Comparison of ENCODE assay signal across 11 cellular contexts in the genomic region with DNA sequence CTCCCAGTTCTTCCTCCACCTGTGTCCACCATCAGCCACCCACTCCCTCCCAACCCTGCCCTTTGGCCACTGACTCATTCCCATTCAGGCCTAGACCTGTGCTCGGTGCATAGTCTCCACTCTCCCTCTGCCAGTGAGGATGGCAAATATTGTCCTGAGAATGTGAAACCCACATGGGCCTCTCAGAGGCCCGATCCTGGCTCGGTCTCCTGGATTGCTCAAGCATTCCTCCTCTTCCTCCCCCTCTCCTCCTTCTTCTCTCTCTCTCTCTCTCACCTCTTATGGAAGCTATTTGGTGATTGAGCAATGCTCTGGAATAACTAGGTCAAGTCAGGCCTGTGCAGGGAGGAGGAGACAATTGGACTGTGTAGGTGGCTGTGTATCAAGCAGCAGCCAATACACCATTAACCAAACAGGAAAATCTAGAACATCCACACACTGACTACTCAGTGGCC.
DNase-seq lines count a peak whose midpoint lies in the region; ATAC-seq and TF ChIP-seq lines count a peak whose summit lies in the region.
"Had no signal": no experiment of that assay in that cellular context is flagged by ENCODE, and none has a peak within 500 bp of the region (broad histone marks: within the 10 kb centered on the region; RNA-seq: fewer than 3 reads in every experiment).

No MANE protein-coding gene starts in this region.

- intact Hi-C loops in MCF 10A (cut with micrococcal nuclease) (no loop called here), left cardiac atrium (cut with DNase I) (no loop called here)

- no TSS peak for BruUV-seq in MCF 10A (replicated peaks; lab: Mats Ljungman, UMichigan)

- TF ChIP-seq CTCF in MCF 10A (IDR thresholded peaks at IDR 0.05; ENCODE audit: unreplicated experiment): no peak

- CTCF ChIA-PET in MCF 10A (lab: Yijun Ruan, JAX) (interaction anchor here (0.7 kb wide), 1 partner anchor 1915 kb away, joined by 3 read pairs; no protein-coding TSS in a partner anchor), HEK293T (lab: Yijun Ruan, JAX) (no interaction called here)

- H3K9me3 Mint-ChIP-seq in MCF 10A (ENCODE audit: unreplicated experiment): no peaks in the 10 kb centered on the region
- H3K9me3 Mint-ChIP-seq in effector memory CD8-positive, alpha-beta T cell: no peaks in the 10 kb centered on the region
- H3K9me3 Mint-ChIP-seq in immature natural killer cell: no peaks in the 10 kb centered on the region
- H3K9me3 Mint-ChIP-seq: central memory CD8-positive, alpha-beta T cell had no signal

- no peaks in the 10 kb centered on the region for H3K27me3 Mint-ChIP-seq in MCF 10A (ENCODE audit: insufficient read depth, unreplicated experiment)
- peaks cover 24% of the 10 kb centered on the region in 2 donors for H3K27me3 Mint-ChIP-seq in effector memory CD8-positive, alpha-beta T cell
- H3K27me3 Mint-ChIP-seq in immature natural killer cell (ENCODE audit: low read depth in 3 of 3): peaks cover 0 to 17% (median 3%) of the 10 kb centered on the region in 3 donors

- peak; percentile 87 to 92 for ATAC-seq in left cardiac atrium
- ATAC-seq in effector memory CD8-positive, alpha-beta T cell (replicated peaks): no peak

- H3K4me3 Mint-ChIP-seq in MCF 10A (ENCODE audit: unreplicated experiment) (peak overlapping the region; percentile 4), immature natural killer cell (no peak overlapping the region)
- H3K4me3 Mint-ChIP-seq in effector memory CD8-positive, alpha-beta T cell: no peak overlapping the region
- H3K4me3 Mint-ChIP-seq: central memory CD8-positive, alpha-beta T cell had no signal

- DNase-seq in EL (peak; percentile 8), MCF 10A (ENCODE audit: unreplicated experiment) (peak; percentile 97), left cardiac atrium (peak; percentile 55), skeletal muscle cell (ENCODE audit: low read depth) (peak; percentile 67), HEK293T (ENCODE audit: extremely low spot score) (no peak), immature natural killer cell (no peak), T1000 (lab: John Stamatoyannopoulos, UW) (no peak)
- no peak for DNase-seq in effector memory CD8-positive, alpha-beta T cell
- DNase-seq: activated T-cell treated with anti-CD3 and anti-CD28 coated beads, Interleukin-2, amount 50 U/mL, for 48 hours; NCI-H1092 had no signal

- POLR2A ChIA-PET in MCF 10A (lab: Yijun Ruan, JAX): interaction anchor here (0.7 to 3.3 kb wide), 4 partner anchors 8 to 104 kb away, joined by 3 to 28 read pairs (median 6); no protein-coding TSS in a partner anchor
- POLR2A ChIA-PET in HEK293T (lab: Yijun Ruan, JAX): no interaction called here

- H3K27ac Mint-ChIP-seq in MCF 10A (ENCODE audit: low read depth, unreplicated experiment): peak overlapping the region; percentile 47
- H3K27ac Mint-ChIP-seq in effector memory CD8-positive, alpha-beta T cell: no peak overlapping the region
- no peak overlapping the region for H3K27ac Mint-ChIP-seq in immature natural killer cell

- peaks cover 40% of the 10 kb centered on the region for H3K4me1 Mint-ChIP-seq in MCF 10A (ENCODE audit: insufficient read depth, unreplicated experiment)
- H3K4me1 Mint-ChIP-seq in effector memory CD8-positive, alpha-beta T cell (ENCODE audit: low read depth in 2 of 2): no peaks in the 10 kb centered on the region
- H3K4me1 Mint-ChIP-seq in immature natural killer cell: no peaks in the 10 kb centered on the region
- H3K4me1 Mint-ChIP-seq: central memory CD8-positive, alpha-beta T cell had no signal

- H3K36me3 Mint-ChIP-seq in MCF 10A (ENCODE audit: insufficient read depth, unreplicated experiment): peaks cover 7% of the 10 kb centered on the region
- no peaks in the 10 kb centered on the region for H3K36me3 Mint-ChIP-seq in effector memory CD8-positive, alpha-beta T cell (ENCODE audit: insufficient read depth)
- H3K36me3 Mint-ChIP-seq in immature natural killer cell: no peaks in the 10 kb centered on the region

- no peak overlapping the region for H3K4me3 ChIP-seq in skeletal muscle cell (ENCODE audit: low read depth, low read length)

TF ChIP-seq in HEK293T, 16 proteins besides CTCF, POLR2A, EP300 and RAD21:
- TF ChIP-seq LEF1 (IDR thresholded peaks at IDR 0.05; ENCODE audit: borderline replicate concordance) (no peak), TARDBP (IDR thresholded peaks at IDR 0.05) (no peak)

Comparison
In these comparisons a context has a peak if more than half of its experiments do, and no peak if none do; other contexts are left out.
1. DNase-seq: peak in EL (single experiment), MCF 10A (single experiment), left cardiac atrium (single experiment) and skeletal muscle cell (single experiment); none in HEK293T (single experiment), effector memory CD8-positive, alpha-beta T cell (0 of 3), immature natural killer cell (0 of 3) and T1000 (single experiment).